16 cellular contexts compared by ENCODE assay signal in the genomic region with DNA sequence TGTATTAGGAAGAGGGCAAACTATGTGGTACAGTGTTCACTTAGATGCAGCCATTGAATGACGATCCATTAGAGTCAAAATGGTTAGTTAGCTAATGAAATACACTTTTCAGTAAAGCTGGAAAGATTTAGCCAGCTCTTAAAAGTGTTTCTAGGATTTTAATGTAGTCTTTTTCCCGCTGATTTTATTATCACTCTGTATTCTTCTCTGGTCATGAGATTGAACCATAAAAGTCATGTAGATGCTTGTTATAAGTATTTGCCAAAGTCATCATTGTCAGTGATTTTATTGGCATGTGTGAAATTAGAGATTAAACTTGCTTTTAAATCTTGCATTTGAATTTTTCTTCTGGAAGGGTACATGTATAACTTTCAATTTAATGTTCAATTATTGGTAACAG.
A peak's percentile ranks its signal among the peaks of the same experiment; 100 is the strongest.
DNase-seq lines count a peak whose midpoint lies in the region; ATAC-seq, FAIRE-seq and TF ChIP-seq lines count a peak whose summit lies in the region.
"Had no signal": no experiment of that assay in that cellular context is flagged by ENCODE, and none has a peak within 500 bp of the region (broad histone marks: within the 10 kb centered on the region; RNA-seq: fewer than 3 reads in every experiment).

No MANE protein-coding gene starts in this region.

- DNase-seq in GM19239 (ENCODE audit: insufficient read length, low spot score) (no peak), WERI-Rb-1 (no peak), mucosa of descending colon (no peak), C1 segment of cervical spinal cord (lab: John Stamatoyannopoulos, UW) (no peak)
- DNase-seq in activated T-cell treated with anti-CD3 and anti-CD28 coated beads, Interleukin-2, amount 50 U/mL, for 4 hours: no peak
- DNase-seq: 8988T; CD4-positive, alpha-beta T cell; GF-D8 had no signal

- FAIRE-seq in GM19239 (lab: Jason Lieb, UNC): peak; percentile 28
- FAIRE-seq: D721Med, GM12892 had no signal

- ATAC-seq in mucosa of descending colon: no peak
- no peak for ATAC-seq in activated T-cell treated with anti-CD3 and anti-CD28 coated beads, Interleukin-2, amount 50 U/mL, for 4 hours
- ATAC-seq: CD8-positive, alpha-beta T cell had no signal

- H3K4me1 ChIP-seq in HEK293 (ENCODE audit: control insufficient read depth, insufficient read depth, low read length): no peaks in the 10 kb centered on the region
- H3K4me1 ChIP-seq in mucosa of descending colon (ENCODE audit: low read depth): no peaks in the 10 kb centered on the region
- H3K4me1 ChIP-seq: BE2C, BLaER1, Caco-2 had no signal

- no peaks in the 10 kb centered on the region for H3K27me3 ChIP-seq in WERI-Rb-1 (ENCODE audit: insufficient read depth, low read depth, severe bottlenecking)
- H3K27me3 ChIP-seq: BE2C, BLaER1 had no signal

- H3K27me3 Mint-ChIP-seq in activated T-cell treated with anti-CD3 and anti-CD28 coated beads, Interleukin-2, amount 50 U/mL, for 4 hours (ENCODE audit: low read depth): no peaks in the 10 kb centered on the region
- H3K27me3 Mint-ChIP-seq: CD4-positive, alpha-beta T cell had no signal

- H3K27ac ChIP-seq in HEK293 (ENCODE audit: extremely low read depth, low read depth, low read length): no peak overlapping the region
- peak overlapping the region; percentile 22 for H3K27ac ChIP-seq in WERI-Rb-1
- H3K27ac ChIP-seq: BLaER1, C4-2B had no signal

- H3K36me3 Mint-ChIP-seq in activated T-cell treated with anti-CD3 and anti-CD28 coated beads, Interleukin-2, amount 50 U/mL, for 4 hours (ENCODE audit: insufficient read depth): peaks cover 12% of the 10 kb centered on the region

- no peaks in the 10 kb centered on the region for H3K9me3 Mint-ChIP-seq in activated T-cell treated with anti-CD3 and anti-CD28 coated beads, Interleukin-2, amount 50 U/mL, for 4 hours
- H3K9me3 Mint-ChIP-seq: CD4-positive, alpha-beta T cell; CD8-positive, alpha-beta T cell had no signal

- H3K4me3 ChIP-seq in HEK293 (ENCODE audit: low read depth, low read length) (no peak overlapping the region), WERI-Rb-1 (ENCODE audit: low read depth, low read length) (no peak overlapping the region), mucosa of descending colon (no peak overlapping the region)
- H3K4me3 ChIP-seq: BLaER1 had no signal

- H3K36me3 ChIP-seq in HEK293 (ENCODE audit: control insufficient read depth in 2 of 2, insufficient read depth in 1 of 2, low read length in 2 of 2) (peaks cover 0 to 9% of the 10 kb centered on the region in 2 experiments; a peak in 1 of 3 replicates), WERI-Rb-1 (peaks cover 10% of the 10 kb centered on the region), mucosa of descending colon (ENCODE audit: low read depth) (no peaks in the 10 kb centered on the region)
- H3K36me3 ChIP-seq: BE2C had no signal

- POLR2A ChIA-PET in HEK293 (lab: Yijun Ruan, JAX): no interaction called here

- no peak overlapping the region for H3K4me3 Mint-ChIP-seq in activated T-cell treated with anti-CD3 and anti-CD28 coated beads, Interleukin-2, amount 50 U/mL, for 4 hours
- H3K4me3 Mint-ChIP-seq: CD4-positive, alpha-beta T cell; CD8-positive, alpha-beta T cell had no signal

- intact Hi-C loops in mucosa of descending colon (cut with DNase I, micrococcal nuclease): loop anchor here in 1 of 2 donors (10.0 kb wide), 1 partner anchor 990 kb away; the partner anchor contains the start of gene COMTD1

- H3K4me1 Mint-ChIP-seq in activated T-cell treated with anti-CD3 and anti-CD28 coated beads, Interleukin-2, amount 50 U/mL, for 4 hours (ENCODE audit: low read depth): no peaks in the 10 kb centered on the region

- TF ChIP-seq CTCF in HEK293 (tag by site-specific recombination; IDR thresholded peaks at IDR 0.05): no peak
- no peak for TF ChIP-seq CTCF in WERI-Rb-1 (IDR thresholded peaks at IDR 0.05; ENCODE audit: low read depth, low read length)
- no peak for TF ChIP-seq CTCF in mucosa of descending colon (IDR thresholded peaks at IDR 0.05)

- CTCF ChIA-PET in HEK293 (lab: Yijun Ruan, JAX): interaction anchor here (0.5 to 5.0 kb wide), 38 partner anchors 8 to 1151 kb away, joined by 3 to 48 read pairs (median 4); partner anchors contain the start of gene COMTD1

- H3K9me3 ChIP-seq in HEK293 (ENCODE audit: control insufficient read depth, insufficient read depth, low read depth, low read length) (no peaks in the 10 kb centered on the region), WERI-Rb-1 (ENCODE audit: severe bottlenecking) (no peaks in the 10 kb centered on the region), mucosa of descending colon (no peaks in the 10 kb centered on the region)
- H3K9me3 ChIP-seq: BE2C, BLaER1, Caco-2 had no signal

TF ChIP-seq in HEK293, 187 proteins besides CTCF, POLR2A, EP300 and RAD21 (continues in another document):
- TF ChIP-seq KLF8 (tag by site-specific recombination; IDR thresholded peaks at IDR 0.05): no peak
- TF ChIP-seq ZNF558 (tag by site-specific recombination; IDR thresholded peaks at IDR 0.05): no peak
- TF ChIP-seq, protein P1, sequence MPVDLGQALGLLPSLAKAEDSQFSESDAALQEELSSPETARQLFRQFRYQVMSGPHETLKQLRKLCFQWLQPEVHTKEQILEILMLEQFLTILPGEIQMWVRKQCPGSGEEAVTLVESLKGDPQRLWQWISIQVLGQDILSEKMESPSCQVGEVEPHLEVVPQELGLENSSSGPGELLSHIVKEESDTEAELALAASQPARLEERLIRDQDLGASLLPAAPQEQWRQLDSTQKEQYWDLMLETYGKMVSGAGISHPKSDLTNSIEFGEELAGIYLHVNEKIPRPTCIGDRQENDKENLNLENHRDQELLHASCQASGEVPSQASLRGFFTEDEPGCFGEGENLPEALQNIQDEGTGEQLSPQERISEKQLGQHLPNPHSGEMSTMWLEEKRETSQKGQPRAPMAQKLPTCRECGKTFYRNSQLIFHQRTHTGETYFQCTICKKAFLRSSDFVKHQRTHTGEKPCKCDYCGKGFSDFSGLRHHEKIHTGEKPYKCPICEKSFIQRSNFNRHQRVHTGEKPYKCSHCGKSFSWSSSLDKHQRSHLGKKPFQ (tag by site-specific recombination; IDR thresholded peaks at IDR 0.05): no peak
- no peak for TF ChIP-seq ZNF518A (tag by site-specific recombination; conservative IDR thresholded peaks at IDR 0.05; ENCODE audit: low read depth)
- TF ChIP-seq ZNF76 (tag by site-specific recombination; IDR thresholded peaks at IDR 0.05; ENCODE audit: borderline replicate concordance, low read depth): no peak
- TF ChIP-seq ZNF830 (tag by site-specific recombination; IDR thresholded peaks at IDR 0.05; ENCODE audit: low read depth): no peak
- TF ChIP-seq ZBTB1 (tag by site-specific recombination; IDR thresholded peaks at IDR 0.05): no peak
- TF ChIP-seq ZBTB8A (tag by site-specific recombination; IDR thresholded peaks at IDR 0.05): no peak
